In the genomic region with DNA sequence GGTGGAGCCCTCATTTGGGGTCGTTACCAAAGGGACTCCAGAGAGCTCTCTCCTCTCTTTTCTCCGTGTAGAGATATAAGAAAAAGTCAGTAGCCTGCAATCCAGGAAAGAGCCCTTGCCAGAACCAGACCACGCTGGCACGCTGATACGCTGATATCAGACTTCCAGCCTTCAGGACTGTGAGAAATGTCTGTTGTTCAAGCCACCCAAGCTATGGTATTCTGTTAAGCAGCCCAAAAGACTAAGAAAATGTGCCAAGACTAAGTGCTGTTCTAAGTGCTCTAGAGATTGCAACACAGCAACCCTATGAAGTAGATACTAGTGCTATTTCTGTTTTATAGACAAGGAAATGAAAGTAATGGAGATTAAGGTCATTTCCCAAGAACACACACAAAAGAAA, we compare ENCODE assay signal across 14 cellular contexts.
DNase-seq lines count a peak whose midpoint lies in the region; ATAC-seq, FAIRE-seq and TF ChIP-seq lines count a peak whose summit lies in the region.
"Had no signal": no experiment of that assay in that cellular context is flagged by ENCODE, and none has a peak within 500 bp of the region (broad histone marks: within the 10 kb centered on the region; RNA-seq: fewer than 3 reads in every experiment).

No MANE protein-coding gene starts in this region.

- H3F3A ChIP-seq in DOHH2 (ENCODE audit: control insufficient read depth, insufficient read depth): peaks cover 17% of the 10 kb centered on the region

- CTCF ChIA-PET in GM10248 (lab: Yijun Ruan, JAX): interaction anchor here (1.1 to 5.6 kb wide), 2 partner anchors 8 to 15 kb away, joined by 6 to 67 read pairs; no protein-coding TSS in a partner anchor

- FAIRE-seq in bronchial epithelial cell (lab: Jason Lieb, UNC): peak; percentile 13
- FAIRE-seq: endometrium had no signal

- H3K9me3 Mint-ChIP-seq in stimulated activated naive B cell treated with anti-CD40 and anti-IgM and Interleukin-4, amounts not matched to agents 10 μg/mL and 1 μg/mL and 100 μg/mL, for 72 hours: peaks cover 0 to 2% of the 10 kb centered on the region in 2 donors
- H3K9me3 Mint-ChIP-seq: activated T-helper 2 cell treated with anti-CD3 and anti-CD28 coated beads, Interferon-gamma antibody, Interleukin-2, Interleukin-4, amounts not matched to agents 10 μg/mL and 5 μg/mL and 100 μg/mL, durations not matched to agents 14 hours and 24 hours and 36 hours had no signal

- H3K27me3 ChIP-seq in DOHH2 (ENCODE audit: control insufficient read depth, low read length) (no peaks in the 10 kb centered on the region), bronchial epithelial cell (ENCODE audit: control insufficient read depth, insufficient read depth, low read length) (no peaks in the 10 kb centered on the region), left lung (no peaks in the 10 kb centered on the region)
- H3K27me3 ChIP-seq: neutrophil had no signal

- peaks cover 72% of the 10 kb centered on the region for H3K36me3 ChIP-seq in DOHH2 (ENCODE audit: control insufficient read depth, low read length)
- H3K36me3 ChIP-seq in bronchial epithelial cell (ENCODE audit: control insufficient read depth, insufficient read depth, low read length): no peaks in the 10 kb centered on the region
- H3K36me3 ChIP-seq in left lung: peaks cover 0 to 10% of the 10 kb centered on the region in 2 donors
- H3K36me3 ChIP-seq: neutrophil had no signal

- ATAC-seq in left lung: peak; percentile 90
- ATAC-seq in stimulated activated naive B cell treated with anti-CD40 and anti-IgM and Interleukin-4, amounts not matched to agents 10 μg/mL and 1 μg/mL and 100 μg/mL, for 72 hours (replicated peaks): no peak

- no peak for DNase-seq in bronchial epithelial cell (ENCODE audit: low read depth)
- peak in 1 of 2 donors; percentile 44 for DNase-seq in left lung
- DNase-seq in stimulated activated naive B cell treated with anti-CD40 and anti-IgM and Interleukin-4, amounts not matched to agents 10 μg/mL and 1 μg/mL and 100 μg/mL, for 72 hours: no peak
- DNase-seq in NCI-H748 (lab: John Stamatoyannopoulos, UW; ENCODE audit: unreplicated experiment): no peak
- DNase-seq in GM10248 (ENCODE audit: extremely low spot score): no peak
- no peak for DNase-seq in NCI-H510A (lab: John Stamatoyannopoulos, UW)
- DNase-seq in NCI-H2171 (lab: John Stamatoyannopoulos, UW): no peak
- DNase-seq: activated CD4-positive, alpha-beta T cell treated with anti-CD3 and anti-CD28 coated beads, Interleukin-2, amount 50 U/mL, for 48 hours; DMS79 treated with DMSO at 0.1 percent for 48 hours; stimulated activated CD4-positive, alpha-beta T cell treated with anti-CD3 and anti-CD28 coated beads, Interleukin-15, amount 100 ng/mL, for 24 hours had no signal

- H3K36me3 Mint-ChIP-seq in stimulated activated naive B cell treated with anti-CD40 and anti-IgM and Interleukin-4, amounts not matched to agents 10 μg/mL and 1 μg/mL and 100 μg/mL, for 72 hours: peaks cover 20 to 24% of the 10 kb centered on the region in 2 donors

- no peaks in the 10 kb centered on the region for H3K27me3 Mint-ChIP-seq in stimulated activated naive B cell treated with anti-CD40 and anti-IgM and Interleukin-4, amounts not matched to agents 10 μg/mL and 1 μg/mL and 100 μg/mL, for 72 hours

- H3K4me3 Mint-ChIP-seq in stimulated activated naive B cell treated with anti-CD40 and anti-IgM and Interleukin-4, amounts not matched to agents 10 μg/mL and 1 μg/mL and 100 μg/mL, for 72 hours: peak overlapping the region; percentile 21 to 37

- H3K9me3 ChIP-seq in DOHH2 (ENCODE audit: control insufficient read depth, insufficient read depth, low read length) (no peaks in the 10 kb centered on the region), left lung (no peaks in the 10 kb centered on the region)
- H3K9me3 ChIP-seq: neutrophil had no signal

- peaks cover 57% of the 10 kb centered on the region for H3K79me2 ChIP-seq in DOHH2 (ENCODE audit: control insufficient read depth, low read length)

- H3K27ac ChIP-seq in DOHH2 (ENCODE audit: low read depth, low read length): peak overlapping the region; percentile 36
- peak overlapping the region; percentile 74 to 80 for H3K27ac ChIP-seq in left lung
- H3K27ac ChIP-seq: neutrophil had no signal

- no peaks in the 10 kb centered on the region for H4K20me1 ChIP-seq in DOHH2 (ENCODE audit: control insufficient read depth, insufficient read depth, low read depth, low read length)

- H3K27ac Mint-ChIP-seq in stimulated activated naive B cell treated with anti-CD40 and anti-IgM and Interleukin-4, amounts not matched to agents 10 μg/mL and 1 μg/mL and 100 μg/mL, for 72 hours: peak overlapping the region; percentile 44
- H3K27ac Mint-ChIP-seq: activated T-helper 2 cell treated with anti-CD3 and anti-CD28 coated beads, Interferon-gamma antibody, Interleukin-2, Interleukin-4, amounts not matched to agents 10 μg/mL and 5 μg/mL and 100 μg/mL, durations not matched to agents 14 hours and 24 hours and 36 hours had no signal

- H3K4me2 ChIP-seq in DOHH2 (ENCODE audit: low read length): peak overlapping the region; percentile 41

- peaks cover 25 to 31% of the 10 kb centered on the region in 2 donors for H3K4me1 Mint-ChIP-seq in stimulated activated naive B cell treated with anti-CD40 and anti-IgM and Interleukin-4, amounts not matched to agents 10 μg/mL and 1 μg/mL and 100 μg/mL, for 72 hours

- no peak for TF ChIP-seq CTCF in DOHH2 (IDR thresholded peaks at IDR 0.05; ENCODE audit: low read depth, low read length, poor library complexity, severe bottlenecking)
- no peak for TF ChIP-seq CTCF in bronchial epithelial cell (IDR thresholded peaks at IDR 0.05; ENCODE audit: insufficient read depth, low read length, severe bottlenecking)
- no peak for TF ChIP-seq CTCF in left lung (IDR thresholded peaks at IDR 0.05)
- TF ChIP-seq CTCF in GM10248 (IDR thresholded peaks at IDR 0.05; ENCODE audit: control extremely low read depth, extremely low read depth, low read depth, missing control alignments): no peak

- H3K4me3 ChIP-seq in DOHH2 (ENCODE audit: low read length) (peak overlapping the region; percentile 18; the same call in 1 of the 2 replicates), bronchial epithelial cell (ENCODE audit: low read depth, low read length) (no peak overlapping the region), left lung (no peak overlapping the region)

- intact Hi-C loops in left lung (cut with DNase I): no loop called here

- H3K9me2 ChIP-seq in DOHH2 (replicated peaks; ENCODE audit: control insufficient read depth, low read length): no peaks in the 10 kb centered on the region

- POLR2A ChIA-PET in GM10248 (lab: Yijun Ruan, JAX): no interaction called here

- peaks cover 77% of the 10 kb centered on the region for H3K4me1 ChIP-seq in DOHH2 (ENCODE audit: control insufficient read depth, low read length)
- H3K4me1 ChIP-seq in left lung: peaks cover 5 to 8% of the 10 kb centered on the region in 2 donors
